In the genomic region with DNA sequence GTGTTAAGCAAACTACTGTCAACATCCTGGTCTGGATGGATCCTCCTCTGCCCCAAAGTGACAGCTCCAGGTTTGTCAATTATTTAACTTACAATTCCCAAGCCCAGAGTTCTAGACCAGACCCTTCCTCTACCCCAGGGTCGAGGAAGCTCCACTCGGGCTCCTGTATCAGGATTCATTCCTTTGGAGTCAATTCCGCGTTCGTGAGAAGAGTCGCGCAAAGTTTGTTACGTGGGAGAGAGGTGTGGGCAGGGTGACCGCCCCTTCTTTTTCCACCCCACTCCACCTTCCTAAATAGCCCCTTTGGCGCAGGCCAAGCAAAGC, we compare ENCODE assay signal across 8 cellular contexts. TPM values are rescaled to one million over a fixed set of nuclear protein-coding genes. Genes with fewer than 3 reads are reported as not detected.
DNase-seq lines count a peak whose midpoint lies in the region; ATAC-seq and TF ChIP-seq lines count a peak whose summit lies in the region.

No MANE protein-coding gene starts in this region.

- no peaks in the 10 kb centered on the region for H3K27me3 ChIP-seq in BE2C
- H3K27me3 ChIP-seq in MG63, result no peaks in the 10 kb centered on the region
- no peaks in the 10 kb centered on the region for H3K27me3 ChIP-seq in duodenal mucosa (ENCODE audit: control insufficient read depth in 1 of 2, insufficient read depth in 2 of 2, low read length in 2 of 2)

- intact Hi-C loops in natural killer cell (cut with micrococcal nuclease), result loop anchor here (1.0 to 10.0 kb wide), 3 partner anchors 58 to 362 kb away; no protein-coding TSS in a partner anchor

- peaks cover 0 to 4% of the 10 kb centered on the region in 2 donors for H3K9me3 Mint-ChIP-seq in natural killer cell

- DNase-seq in BE2C, result no peak
- no peak for DNase-seq in MG63
- no peak for DNase-seq in natural killer cell
- no peak for DNase-seq in pons (ENCODE audit: low spot score)
- no peak for DNase-seq in NCI-H187 (lab: John Stamatoyannopoulos, UW)
- no peak for DNase-seq in NCI-H748 (lab: John Stamatoyannopoulos, UW; ENCODE audit: unreplicated experiment)

- ATAC-seq in natural killer cell (no peak), HG02798 (IDR thresholded peaks at IDR 0.05; ENCODE audit: poor library complexity, unreplicated experiment) (no peak)

- peaks cover 6 to 14% of the 10 kb centered on the region in 2 donors for H3K27me3 Mint-ChIP-seq in natural killer cell (ENCODE audit: low read depth in 2 of 2)

- peak overlapping the region; percentile 76 to 89 for H3K9ac ChIP-seq in duodenal mucosa (ENCODE audit: low read depth in 1 of 2, low read length in 2 of 2)

- no peak for TF ChIP-seq CTCF in BE2C (IDR thresholded peaks at IDR 0.05; ENCODE audit: low read depth, low read length)
- no peak for TF ChIP-seq CTCF in natural killer cell (IDR thresholded peaks at IDR 0.05)

- H3K36me3 ChIP-seq in BE2C (no peaks in the 10 kb centered on the region), MG63 (no peaks in the 10 kb centered on the region), duodenal mucosa (ENCODE audit: control insufficient read depth in 1 of 2, insufficient read depth in 2 of 2, low read length in 2 of 2) (no peaks in the 10 kb centered on the region)

- H3K27ac Mint-ChIP-seq in natural killer cell, result peak overlapping the region; percentile 82 to 95

- H3K27ac ChIP-seq in duodenal mucosa (ENCODE audit: low read depth, low read length), result peak overlapping the region; percentile 71

- peak overlapping the region; percentile 95 for H3K4me3 Mint-ChIP-seq in natural killer cell

- H3K36me3 Mint-ChIP-seq in natural killer cell, result peaks cover 5% of the 10 kb centered on the region

- peaks cover 38 to 43% of the 10 kb centered on the region in 2 donors for H3K4me1 Mint-ChIP-seq in natural killer cell

- H3K4me3 ChIP-seq in BE2C (ENCODE audit: low read depth, low read length), result peak overlapping the region; percentile 94
- H3K4me3 ChIP-seq in MG63, result peak overlapping the region; percentile 67
- H3K4me3 ChIP-seq in duodenal mucosa (ENCODE audit: low read depth in 1 of 2, low read length in 2 of 2), result peak overlapping the region; percentile 89 to 91

- H3K4me1 ChIP-seq in BE2C (no peaks in the 10 kb centered on the region; the same call in 1 of the 2 replicates), duodenal mucosa (ENCODE audit: control insufficient read depth in 1 of 2, insufficient read depth in 2 of 2, low read length in 2 of 2) (peaks cover 31 to 34% of the 10 kb centered on the region in 2 donors)

- no peaks in the 10 kb centered on the region for H3K9me3 ChIP-seq in BE2C
- no peaks in the 10 kb centered on the region for H3K9me3 ChIP-seq in MG63
- no peaks in the 10 kb centered on the region for H3K9me3 ChIP-seq in duodenal mucosa (ENCODE audit: control insufficient read depth in 1 of 2, low read length in 2 of 2)

RNA-seq across cellular contexts. Expression of gene SEL1L, which starts 0.5 kb away (rescaled TPM):
- 38.2 TPM for polyA plus RNA-seq in BE2C (2012; ENCODE audit: insufficient read depth, insufficient read length, low read depth)
- total RNA-seq in MG63 (2014; rRNA removed; shearing (Covaris generic); ENCODE audit: low replicate concordance), result 12.0 and 16.9 TPM in 2 replicates
- total RNA-seq in natural killer cell, result 10 to 100 TPM; 55.0 to 93.0 (median 77.0) TPM
